Comparison of ENCODE assay signal across 13 cellular contexts in the genomic region with DNA sequence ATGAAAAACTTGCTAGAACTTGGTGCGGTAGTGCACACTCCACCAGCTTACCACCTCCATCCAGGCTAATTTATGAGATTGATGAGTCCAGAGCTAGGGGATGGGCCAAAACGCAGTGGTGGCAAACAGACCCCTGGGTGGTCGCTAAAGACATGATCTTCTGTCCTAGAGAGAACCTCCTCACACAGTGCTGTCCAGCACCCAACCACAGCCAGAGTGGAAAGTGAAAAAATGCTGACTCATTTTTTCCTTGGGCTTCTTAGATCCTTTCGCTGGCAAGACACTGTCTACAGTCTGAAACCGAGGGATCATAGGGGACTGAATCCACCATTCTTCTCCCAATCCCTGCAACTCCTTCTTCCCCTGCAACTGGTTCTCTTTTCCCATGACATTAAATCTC. TPM values are rescaled to one million over a fixed set of nuclear protein-coding genes. Genes with fewer than 3 reads are reported as not detected.
DNase-seq lines count a peak whose midpoint lies in the region; ATAC-seq and TF ChIP-seq lines count a peak whose summit lies in the region.
"Had no signal": no experiment of that assay in that cellular context is flagged by ENCODE, and none has a peak within 500 bp of the region (broad histone marks: within the 10 kb centered on the region; RNA-seq: fewer than 3 reads in every experiment).

No MANE protein-coding gene starts in this region.

- H3K36me3 ChIP-seq in Panc1 (ENCODE audit: control insufficient read depth, insufficient read depth, low read length), result no peaks in the 10 kb centered on the region; the same call in none of the 2 replicates
- H3K36me3 ChIP-seq in sigmoid colon, result no peaks in the 10 kb centered on the region
- no peaks in the 10 kb centered on the region for H3K36me3 ChIP-seq in testis (ENCODE audit: low read depth, missing control alignments)

- TF ChIP-seq CTCF in Panc1 (IDR thresholded peaks at IDR 0.05), result no peak
- TF ChIP-seq CTCF in fibroblast of the aortic adventitia (IDR thresholded peaks at IDR 0.05; ENCODE audit: insufficient read depth, low read length), result no peak
- TF ChIP-seq CTCF in sigmoid colon (IDR thresholded peaks at IDR 0.05), result no peak
- no peak for TF ChIP-seq CTCF in testis (IDR thresholded peaks at IDR 0.05)

- H3K27me3 ChIP-seq in Panc1 (ENCODE audit: control insufficient read depth, insufficient read depth, low read length) (no peaks in the 10 kb centered on the region), sigmoid colon (no peaks in the 10 kb centered on the region), testis (no peaks in the 10 kb centered on the region)

- CTCF ChIA-PET in Panc1 (lab: Charles Lee), result interaction anchor here (0.5 kb wide), 1 partner anchor 289 kb away, joined by 5 read pairs; no protein-coding TSS in a partner anchor
- CTCF ChIA-PET in activated CD8-positive, alpha-beta T cell treated with anti-CD3 and anti-CD28 coated beads, Interleukin-2, amount 10 ng/mL, durations not matched to agents 7 days and 5 days (lab: Charles Lee), result interaction anchor here (1.3 kb wide), 1 partner anchor 74 kb away, joined by 4 read pairs; no protein-coding TSS in a partner anchor

- intact Hi-C loops in Panc1 (cut with micrococcal nuclease; ENCODE audit: unreplicated experiment), result loop anchor here (10.0 kb wide), 1 partner anchor 72 kb away; no protein-coding TSS in a partner anchor
- intact Hi-C loops in sigmoid colon (cut with DNase I), result loop anchor here (10.0 kb wide), 3 partner anchors 72 to 158 kb away; no protein-coding TSS in a partner anchor
- intact Hi-C loops in testis (cut with DNase I; ENCODE audit: low total_unique reads), result no loop called here

- H3K9me3 ChIP-seq in Panc1 (ENCODE audit: control insufficient read depth, insufficient read depth, low read depth, low read length) (no peaks in the 10 kb centered on the region), sigmoid colon (no peaks in the 10 kb centered on the region), testis (no peaks in the 10 kb centered on the region)

- POLR2A ChIA-PET in Panc1 (lab: Charles Lee), result no interaction called here
- POLR2A ChIA-PET in activated CD8-positive, alpha-beta T cell treated with anti-CD3 and anti-CD28 coated beads, Interleukin-2, amount 10 ng/mL, durations not matched to agents 7 days and 5 days (lab: Charles Lee), result no interaction called here

- DNase-seq in ELF-1 (ENCODE audit: low read depth, low spot score), result peak; percentile 27
- DNase-seq in Panc1 (ENCODE audit: low read depth, low spot score), result no peak
- DNase-seq in fibroblast of the aortic adventitia (ENCODE audit: low read depth), result peak; percentile 70
- DNase-seq in sigmoid colon, result peak; percentile 39
- DNase-seq in activated CD8-positive, alpha-beta T cell treated with anti-CD3 and anti-CD28 coated beads, Interleukin-2, amount 10 ng/mL, durations not matched to agents 7 days and 5 days, result no peak
- no peak for DNase-seq in testis
- no peak for DNase-seq in NCI-H1092 treated with DMSO at 0.1 percent for 48 hours (lab: John Stamatoyannopoulos, UW)
- DNase-seq: activated naive CD4-positive, alpha-beta T cell treated with anti-CD3 and anti-CD28 coated beads, Interleukin-2, amount 50 U/mL, for 16 hours; DMS53; effector memory CD4-positive, alpha-beta T cell; NCI-H187 had no signal

- BruUV-seq in Panc1 (replicated peaks; lab: Mats Ljungman, UMichigan), result no TSS peak

- H3K4me3 Mint-ChIP-seq in activated CD8-positive, alpha-beta T cell treated with anti-CD3 and anti-CD28 coated beads, Interleukin-2, amount 10 ng/mL, durations not matched to agents 7 days and 5 days, result no peak overlapping the region

- 64 to 68% methylated on average over 5 of the region's 5 CpGs for WGBS in sigmoid colon, 2 donors
- WGBS in testis, 2 donors, result 57 to 64% methylated on average over 5 of the region's 5 CpGs

- no peak for TF ChIP-seq EP300 in sigmoid colon (IDR thresholded peaks at IDR 0.05)

- H3K4me1 Mint-ChIP-seq in activated CD8-positive, alpha-beta T cell treated with anti-CD3 and anti-CD28 coated beads, Interleukin-2, amount 10 ng/mL, durations not matched to agents 7 days and 5 days (ENCODE audit: low read depth), result peaks cover 12% of the 10 kb centered on the region

- H3K27ac Mint-ChIP-seq in activated CD8-positive, alpha-beta T cell treated with anti-CD3 and anti-CD28 coated beads, Interleukin-2, amount 10 ng/mL, durations not matched to agents 7 days and 5 days, result no peak overlapping the region

- in situ Hi-C loops in Panc1 (cut with HindIII; ENCODE audit: low pct_unique_long_range_greater_than_20kb, low sequenced_read_pairs), result no loop called here

- H3K4me1 ChIP-seq in Panc1 (ENCODE audit: control insufficient read depth, insufficient read depth, low read length), result peaks cover 64% of the 10 kb centered on the region
- H3K4me1 ChIP-seq in sigmoid colon, result peaks cover 0 to 90% (median 57%) of the 10 kb centered on the region in 4 donors
- H3K4me1 ChIP-seq in testis, result peaks cover 20% of the 10 kb centered on the region

- no peak for TF ChIP-seq POLR2A in sigmoid colon (IDR thresholded peaks at IDR 0.05)
- TF ChIP-seq POLR2A in testis (IDR thresholded peaks at IDR 0.05), result no peak

- H3K4me3 ChIP-seq in Panc1 (ENCODE audit: low read depth in 2 of 2, low read length in 2 of 2), result peak overlapping the region; percentile 25 to 98
- H3K4me3 ChIP-seq in fibroblast of the aortic adventitia (ENCODE audit: low read depth, low read length), result peak overlapping the region; percentile 26
- H3K4me3 ChIP-seq in sigmoid colon, result no peak overlapping the region
- no peak overlapping the region for H3K4me3 ChIP-seq in testis

- peaks cover 59% of the 10 kb centered on the region for H3K27me3 Mint-ChIP-seq in activated CD8-positive, alpha-beta T cell treated with anti-CD3 and anti-CD28 coated beads, Interleukin-2, amount 10 ng/mL, durations not matched to agents 7 days and 5 days (ENCODE audit: low read depth)

- H3K9me3 Mint-ChIP-seq in activated CD8-positive, alpha-beta T cell treated with anti-CD3 and anti-CD28 coated beads, Interleukin-2, amount 10 ng/mL, durations not matched to agents 7 days and 5 days (ENCODE audit: insufficient read depth), result no peaks in the 10 kb centered on the region

- ATAC-seq in Panc1, result no peak
- ATAC-seq in GM21737 (IDR thresholded peaks at IDR 0.05; ENCODE audit: unreplicated experiment), result no peak
- no peak for ATAC-seq in activated CD8-positive, alpha-beta T cell treated with anti-CD3 and anti-CD28 coated beads, Interleukin-2, amount 10 ng/mL, durations not matched to agents 7 days and 5 days

- peak overlapping the region; percentile 96 for H3K27ac ChIP-seq in Panc1 (ENCODE audit: low read length)
- peak overlapping the region in 3 of 4 donors; percentile 20 to 60 (median 48) for H3K27ac ChIP-seq in sigmoid colon
- H3K27ac ChIP-seq in testis, result no peak overlapping the region

- no peaks in the 10 kb centered on the region for H3K36me3 Mint-ChIP-seq in activated CD8-positive, alpha-beta T cell treated with anti-CD3 and anti-CD28 coated beads, Interleukin-2, amount 10 ng/mL, durations not matched to agents 7 days and 5 days (ENCODE audit: low read depth)

RNA-seq across cellular contexts. Expression of gene ANTXR1, which starts 4.1 kb away (rescaled TPM):
- total RNA-seq in Panc1 (2021; ENCODE audit: unreplicated experiment), result 132 TPM
- polyA plus RNA-seq in Panc1 (2012; ENCODE audit: insufficient read length), result 82.7 TPM
- 31.5 and 61.5 TPM in 2 replicates for total RNA-seq in fibroblast of the aortic adventitia (ENCODE audit: low replicate concordance)
- 10 to 100 TPM; 44.6 to 79.8 (median 53.2) TPM for total RNA-seq in sigmoid colon
- 10 to 100 TPM in 1 of 3 donors, 1 to 10 TPM in 2; 3.0 to 28.8 (median 8.3) TPM for polyA plus RNA-seq in sigmoid colon
- under 1 TPM in 1 of 2 experiments, not detected in 1; 0.05 TPM for total RNA-seq in activated CD8-positive, alpha-beta T cell treated with anti-CD3 and anti-CD28 coated beads, Interleukin-2, amount 10 ng/mL, durations not matched to agents 7 days and 5 days
- 10 to 100 TPM; 16.6 to 20.1 TPM for total RNA-seq in testis
- polyA plus RNA-seq in testis (ENCODE audit: insufficient read depth, low read depth, low replicate concordance), result 35.7 TPM

RNA-seq across cellular contexts. Expression of gene GKN1, which starts 42.6 kb away (rescaled TPM):
- total RNA-seq in Panc1 (2021; ENCODE audit: unreplicated experiment) (not detected), fibroblast of the aortic adventitia (ENCODE audit: low replicate concordance) (not detected in 2 replicates), sigmoid colon (not detected), testis (not detected)
- not detected for polyA plus RNA-seq in Panc1 (2012; ENCODE audit: insufficient read length)
- polyA plus RNA-seq in sigmoid colon (10 to 100 TPM in 1 of 3 donors, not detected in 2; 78.7 TPM), testis (ENCODE audit: insufficient read depth, low read depth, low replicate concordance) (not detected)
- not detected for total RNA-seq in activated CD8-positive, alpha-beta T cell treated with anti-CD3 and anti-CD28 coated beads, Interleukin-2, amount 10 ng/mL, durations not matched to agents 7 days and 5 days
- total RNA-seq: T-helper 1 cell treated with Interleukin-12 subunit alpha and Interleukin-12 subunit beta and Interleukin-4 antibody, amounts not matched to agents 30 ng/mL and 1 ng/mL, for 36 hours had no signal

Comparison
In these comparisons a context has a peak if more than half of its experiments do, and no peak if none do; other contexts are left out.
1. DNase-seq: peak in ELF-1 (single experiment), fibroblast of the aortic adventitia (single experiment) and sigmoid colon (single experiment); none in Panc1 (single experiment), activated CD8-positive, alpha-beta T cell treated with anti-CD3 and anti-CD28 coated beads, Interleukin-2, amount 10 ng/mL, durations not matched to agents 7 days and 5 days (single experiment), testis (single experiment) and NCI-H1092 treated with DMSO at 0.1 percent for 48 hours (single experiment).
2. H3K27ac ChIP-seq: peak in Panc1 (single experiment) and sigmoid colon (3 of 4); none in testis (0 of 2).
3. H3K4me3 ChIP-seq: peak in Panc1 (2 of 2) and fibroblast of the aortic adventitia (single experiment); none in sigmoid colon (0 of 4) and testis (0 of 2).
4. RNA of gene ANTXR1, which starts 4.1 kb away (total RNA-seq): 132 TPM in Panc1 (single experiment), 31.5 to 61.5 TPM in fibroblast of the aortic adventitia, 44.6 to 79.8 TPM in sigmoid colon and 16.6 to 20.1 TPM in testis; 0.05 TPM in activated CD8-positive, alpha-beta T cell treated with anti-CD3 and anti-CD28 coated beads, Interleukin-2, amount 10 ng/mL, durations not matched to agents 7 days and 5 days; every median in the first group is over 10 times any median in the second.